ENCODE assay signal across 8 cellular contexts in genomic region chr1:198937231-198938031, GRCh38.
DNase-seq lines count a peak whose midpoint lies in the region; ATAC-seq and TF ChIP-seq lines count a peak whose summit lies in the region.

No MANE protein-coding gene starts in this region.

- no peaks in the 10 kb centered on the region for H3K27me3 ChIP-seq in ACC112 (ENCODE audit: insufficient read depth, low read length)

- peak; percentile 57 for DNase-seq in NCI-H1105 (lab: John Stamatoyannopoulos, UW)
- DNase-seq in T1000 (lab: John Stamatoyannopoulos, UW) = peak; percentile 10
- no peak for DNase-seq in coronary artery (ENCODE audit: low spot score)
- DNase-seq in left kidney (ENCODE audit: low read depth, low spot score) = peak; percentile 95
- peak; percentile 9 for DNase-seq in stimulated activated CD8-positive, alpha-beta memory T cell treated with anti-CD3 and anti-CD28 coated beads, Interleukin-12 subunit alpha, Interleukin-12 subunit beta, amount 100 ng/mL, for 4 hours (ENCODE audit: low read depth)

- peaks cover 16% of the 10 kb centered on the region for H3K4me1 ChIP-seq in ACC112 (ENCODE audit: control insufficient read depth, insufficient read depth, low read length, unreplicated experiment)

- H3K36me3 ChIP-seq in ACC112 (ENCODE audit: insufficient read depth, low read length) = peaks cover 5% of the 10 kb centered on the region; the same call in 1 of the 2 replicates

- ATAC-seq in GM18499 (IDR thresholded peaks at IDR 0.05; ENCODE audit: insufficient read depth, unreplicated experiment) (peak; percentile 93), HG02840 (IDR thresholded peaks at IDR 0.05; ENCODE audit: low FRiP score, unreplicated experiment) (peak; percentile 84)

- TF ChIP-seq CTCF in coronary artery (IDR thresholded peaks at IDR 0.05) = no peak

- peaks cover 48% of the 10 kb centered on the region for H3K79me2 ChIP-seq in ACC112 (ENCODE audit: control insufficient read depth, insufficient read depth, low read length, unreplicated experiment)

- H3K4me3 ChIP-seq in ACC112 (ENCODE audit: low read depth, low read length) (peak overlapping the region; percentile 88), coronary artery (peak overlapping the region; percentile 77)

- H2AFZ ChIP-seq in ACC112 (ENCODE audit: low read length, unreplicated experiment) = no peak overlapping the region

- H3K27ac ChIP-seq in ACC112 (ENCODE audit: low read depth, low read length) (peak overlapping the region; percentile 84), coronary artery (peak overlapping the region; percentile 57 to 74)
